8 cellular contexts compared by ENCODE assay signal in genomic region chr12:4538207-4539160, GRCh38. TPM values are rescaled to one million over a fixed set of nuclear protein-coding genes. Genes with fewer than 3 reads are reported as not detected.
A peak's percentile ranks its signal among the peaks of the same experiment; 100 is the strongest.
DNase-seq lines count a peak whose midpoint lies in the region; ATAC-seq, FAIRE-seq and TF ChIP-seq lines count a peak whose summit lies in the region.

RAD51AP1 (plus strand) TSS chr12:4538890; CDS start chr12:4538940, 50 bp downstream.

- peak; percentile 100 for FAIRE-seq in GM12891 (lab: Jason Lieb, UNC)

- WGBS in adrenal gland, 4 donors = 0 to 1% (median 1%) methylated on average over 46 to 49 of the region's 49 CpGs
- WGBS in heart left ventricle, 4 donors = 0 to 2% (median 0%) methylated on average over 27 to 49 of the region's 49 CpGs
- WGBS in upper lobe of left lung, 2 donors = 0 to 1% methylated on average over 40 to 49 of the region's 49 CpGs

- H3K27me3 ChIP-seq in adrenal gland (no peaks in the 10 kb centered on the region), heart left ventricle (no peaks in the 10 kb centered on the region), upper lobe of left lung (no peaks in the 10 kb centered on the region)

- H3K4me1 ChIP-seq in adrenal gland (replicated peaks in 1 of 2) (peaks cover 11 to 19% of the 10 kb centered on the region in 2 donors), heart left ventricle (peaks cover 0 to 28% (median 14%) of the 10 kb centered on the region in 12 donors), upper lobe of left lung (peaks cover 15 to 21% (median 18%) of the 10 kb centered on the region in 4 donors)

- ATAC-seq in HG02852 (IDR thresholded peaks at IDR 0.05; ENCODE audit: unreplicated experiment) (peak; percentile 86), heart left ventricle (peak; percentile 100), upper lobe of left lung (ENCODE audit: low FRiP score in 2 of 2) (peak; percentile 100)

- H3K36me3 ChIP-seq in adrenal gland (replicated peaks in 1 of 2) (peaks cover 0 to 12% of the 10 kb centered on the region in 2 donors), heart left ventricle (peaks cover 0 to 26% (median 19%) of the 10 kb centered on the region in 9 donors), upper lobe of left lung (peaks cover 0 to 19% (median 8%) of the 10 kb centered on the region in 4 donors)

- H3K9me3 ChIP-seq in adrenal gland (replicated peaks in 1 of 3) (no peaks in the 10 kb centered on the region), heart left ventricle (no peaks in the 10 kb centered on the region), upper lobe of left lung (no peaks in the 10 kb centered on the region)

- TF ChIP-seq EP300 in upper lobe of left lung (IDR thresholded peaks at IDR 0.05) = no peak

- H3K4me3 ChIP-seq in adrenal gland = peak within 1 kb of the TSS; percentile 19 to 82 (median 74)
- peak within 1 kb of the TSS; percentile 54 to 92 (median 78) for H3K4me3 ChIP-seq in heart left ventricle
- H3K4me3 ChIP-seq in upper lobe of left lung = peak within 1 kb of the TSS; percentile 76 to 82 (median 77)

- intact Hi-C loops in adrenal gland (cut with DNase I) (loop anchor here in 1 of 2 donors (10.0 kb wide), 1 partner anchor 234 kb away; no protein-coding TSS in a partner anchor), heart left ventricle (cut with DNase I) (loop anchor here in 3 of 10 donors (2.0 to 10.0 kb wide), 4 partner anchors 66 to 544 kb away; partner anchors contain the start of genes AKAP3 (in 1 of the 3) and NDUFA9 (in 1 of the 3))

- peak; percentile 87 for TF ChIP-seq POLR2A in GM12891 (IDR thresholded peaks at IDR 0.05; ENCODE audit: low read depth, low read length)
- peak in 1 of 2 donors; percentile 32 for TF ChIP-seq POLR2A in adrenal gland (IDR thresholded peaks at IDR 0.05)
- no peak for TF ChIP-seq POLR2A in heart left ventricle (IDR thresholded peaks at IDR 0.05)
- peak in 1 of 4 donors; percentile 55 for TF ChIP-seq POLR2A in upper lobe of left lung (IDR thresholded peaks at IDR 0.05)

- TF ChIP-seq CTCF in adrenal gland (IDR thresholded peaks at IDR 0.05) (no peak), heart left ventricle (IDR thresholded peaks at IDR 0.05) (no peak), upper lobe of left lung (IDR thresholded peaks at IDR 0.05) (no peak)

- peak; percentile 39 for DNase-seq in GM12891 (ENCODE audit: insufficient read length, low spot score)
- peak; percentile 97 for DNase-seq in NCI-H146 (lab: John Stamatoyannopoulos, UW)
- DNase-seq in T-helper 1 cell = peak; percentile 89 to 98 (median 92)
- peak; percentile 94 to 98 (median 95) for DNase-seq in adrenal gland
- DNase-seq in heart left ventricle = peak; percentile 94 to 97 (median 96)
- DNase-seq in pons (ENCODE audit: low spot score) = peak; percentile 96
- DNase-seq in upper lobe of left lung = peak; percentile 92 to 97

- peak within 1 kb of the TSS; percentile 70 to 96 (median 94) for H3K27ac ChIP-seq in adrenal gland
- H3K27ac ChIP-seq in heart left ventricle = peak within 1 kb of the TSS; percentile 88 to 99 (median 94)
- H3K27ac ChIP-seq in upper lobe of left lung = peak within 1 kb of the TSS; percentile 90 to 93 (median 92)

TF ChIP-seq in GM12891, 5 proteins besides CTCF, POLR2A, EP300 and RAD21:
- no peak for TF ChIP-seq SPI1 (IDR thresholded peaks at IDR 0.05; ENCODE audit: low read depth, low read length)
- peak; percentile 82 for TF ChIP-seq TAF1 (IDR thresholded peaks at IDR 0.05; ENCODE audit: low read depth, low read length)
- peak; percentile 35; the same call in 1 of the 2 replicates for TF ChIP-seq POU2F2 (IDR thresholded peaks at IDR 0.05; ENCODE audit: low read depth, low read length)
- TF ChIP-seq POLR2AphosphoS5 (IDR thresholded peaks at IDR 0.05; ENCODE audit: low read depth, low read length) = peak; percentile 75

RNA-seq across cellular contexts. Expression of gene RAD51AP1, which starts in this region (rescaled TPM):
- polyA plus RNA-seq in GM12891 (2012; ENCODE audit: low read depth, missing spikeins) = 25.9 TPM
- total RNA-seq in adrenal gland = 1 to 10 TPM in 6 of 8 donors, under 1 TPM in 1, not detected in 1; 0.55 to 4.9 (median 1.9) TPM
- polyA plus RNA-seq in adrenal gland = 1 to 10 TPM in 2 of 3 donors, under 1 TPM in 1; 0.57 to 3.2 (median 1.1) TPM
- total RNA-seq in heart left ventricle = 1 to 10 TPM in 5 of 9 donors, under 1 TPM in 3, not detected in 1; 0.55 to 8.2 (median 1.6) TPM
- under 1 TPM; 0.19 to 0.79 TPM for polyA plus RNA-seq in heart left ventricle
- 1 to 10 TPM; 1.0 to 5.0 (median 2.1) TPM for total RNA-seq in upper lobe of left lung

Comparison
In these comparisons a context has a peak if more than half of its experiments do, and no peak if none do; other contexts are left out.
1. Peak in every context shown above with its lines: DNase-seq, ATAC-seq, H3K4me3 ChIP-seq and H3K27ac ChIP-seq.
2. DNase-seq: peak in every context shown above with its lines; median percentile 97 in NCI-H146; 96 in heart left ventricle; 96 in pons; 95 in adrenal gland; 94 in upper lobe of left lung; 92 in T-helper 1 cell; 39 in GM12891.